Comparison of ENCODE assay signal across 1 cellular context in the genomic region with DNA sequence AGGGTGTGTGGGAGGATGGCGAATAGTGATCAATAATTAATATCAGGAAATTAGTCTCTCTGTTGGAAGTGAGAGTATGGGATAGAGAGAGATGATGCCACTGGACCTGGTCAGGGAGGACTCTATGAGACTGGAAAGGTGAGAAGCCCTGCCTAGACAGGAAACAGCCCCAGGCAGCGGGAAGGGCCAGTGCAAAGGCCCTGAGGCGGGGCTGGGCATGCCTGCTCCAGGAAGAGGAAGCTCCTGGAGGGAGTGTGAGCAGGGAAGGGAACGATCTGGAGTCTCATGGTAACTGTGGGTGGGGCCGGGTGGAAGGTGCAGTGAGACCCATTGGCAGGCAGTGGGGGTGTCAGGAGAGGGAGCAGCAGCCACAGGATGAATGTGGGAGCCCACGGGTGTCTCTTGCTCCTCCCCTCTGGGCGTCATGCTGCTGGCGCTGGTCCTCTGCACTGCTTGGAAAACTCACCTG.
TF ChIP-seq lines count a peak whose summit lies in the region.

No MANE protein-coding gene starts in this region.

TF ChIP-seq in HepG2, 621 proteins besides CTCF, POLR2A, EP300 and RAD21 (continued from another document):
- TF ChIP-seq, protein P1, sequence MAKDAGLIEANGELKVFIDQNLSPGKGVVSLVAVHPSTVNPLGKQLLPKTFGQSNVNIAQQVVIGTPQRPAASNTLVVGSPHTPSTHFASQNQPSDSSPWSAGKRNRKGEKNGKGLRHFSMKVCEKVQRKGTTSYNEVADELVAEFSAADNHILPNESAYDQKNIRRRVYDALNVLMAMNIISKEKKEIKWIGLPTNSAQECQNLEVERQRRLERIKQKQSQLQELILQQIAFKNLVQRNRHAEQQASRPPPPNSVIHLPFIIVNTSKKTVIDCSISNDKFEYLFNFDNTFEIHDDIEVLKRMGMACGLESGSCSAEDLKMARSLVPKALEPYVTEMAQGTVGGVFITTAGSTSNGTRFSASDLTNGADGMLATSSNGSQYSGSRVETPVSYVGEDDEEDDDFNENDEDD (CRISPR knock-in tag; IDR thresholded peaks at IDR 0.05; ENCODE audit: borderline replicate concordance), result peak; percentile 45; the same call in 1 of the 2 replicates
- TF ChIP-seq NFIB (CRISPR knock-in tag; IDR thresholded peaks at IDR 0.05; ENCODE audit: borderline replicate concordance), result no peak
- no peak for TF ChIP-seq ELF4 (CRISPR knock-in tag; IDR thresholded peaks at IDR 0.05; ENCODE audit: borderline replicate concordance)
- peak; percentile 97 for TF ChIP-seq KDM1A (CRISPR knock-in tag; IDR thresholded peaks at IDR 0.05)
- TF ChIP-seq, protein P2, sequence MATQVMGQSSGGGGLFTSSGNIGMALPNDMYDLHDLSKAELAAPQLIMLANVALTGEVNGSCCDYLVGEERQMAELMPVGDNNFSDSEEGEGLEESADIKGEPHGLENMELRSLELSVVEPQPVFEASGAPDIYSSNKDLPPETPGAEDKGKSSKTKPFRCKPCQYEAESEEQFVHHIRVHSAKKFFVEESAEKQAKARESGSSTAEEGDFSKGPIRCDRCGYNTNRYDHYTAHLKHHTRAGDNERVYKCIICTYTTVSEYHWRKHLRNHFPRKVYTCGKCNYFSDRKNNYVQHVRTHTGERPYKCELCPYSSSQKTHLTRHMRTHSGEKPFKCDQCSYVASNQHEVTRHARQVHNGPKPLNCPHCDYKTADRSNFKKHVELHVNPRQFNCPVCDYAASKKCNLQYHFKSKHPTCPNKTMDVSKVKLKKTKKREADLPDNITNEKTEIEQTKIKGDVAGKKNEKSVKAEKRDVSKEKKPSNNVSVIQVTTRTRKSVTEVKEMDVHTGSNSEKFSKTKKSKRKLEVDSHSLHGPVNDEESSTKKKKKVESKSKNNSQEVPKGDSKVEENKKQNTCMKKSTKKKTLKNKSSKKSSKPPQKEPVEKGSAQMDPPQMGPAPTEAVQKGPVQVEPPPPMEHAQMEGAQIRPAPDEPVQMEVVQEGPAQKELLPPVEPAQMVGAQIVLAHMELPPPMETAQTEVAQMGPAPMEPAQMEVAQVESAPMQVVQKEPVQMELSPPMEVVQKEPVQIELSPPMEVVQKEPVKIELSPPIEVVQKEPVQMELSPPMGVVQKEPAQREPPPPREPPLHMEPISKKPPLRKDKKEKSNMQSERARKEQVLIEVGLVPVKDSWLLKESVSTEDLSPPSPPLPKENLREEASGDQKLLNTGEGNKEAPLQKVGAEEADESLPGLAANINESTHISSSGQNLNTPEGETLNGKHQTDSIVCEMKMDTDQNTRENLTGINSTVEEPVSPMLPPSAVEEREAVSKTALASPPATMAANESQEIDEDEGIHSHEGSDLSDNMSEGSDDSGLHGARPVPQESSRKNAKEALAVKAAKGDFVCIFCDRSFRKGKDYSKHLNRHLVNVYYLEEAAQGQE (IDR thresholded peaks at IDR 0.05; ENCODE audit: borderline replicate concordance in 1 of 2, low read depth in 1 of 2, low read length in 2 of 2), result no peak
- TF ChIP-seq ZSCAN21 (CRISPR knock-in tag; IDR thresholded peaks at IDR 0.05; ENCODE audit: borderline replicate concordance), result no peak
- TF ChIP-seq ZFP62 (CRISPR knock-in tag; IDR thresholded peaks at IDR 0.05), result no peak
- no peak for TF ChIP-seq ZNF558 (CRISPR knock-in tag; IDR thresholded peaks at IDR 0.05; ENCODE audit: borderline replicate concordance)
- TF ChIP-seq, protein P3, sequence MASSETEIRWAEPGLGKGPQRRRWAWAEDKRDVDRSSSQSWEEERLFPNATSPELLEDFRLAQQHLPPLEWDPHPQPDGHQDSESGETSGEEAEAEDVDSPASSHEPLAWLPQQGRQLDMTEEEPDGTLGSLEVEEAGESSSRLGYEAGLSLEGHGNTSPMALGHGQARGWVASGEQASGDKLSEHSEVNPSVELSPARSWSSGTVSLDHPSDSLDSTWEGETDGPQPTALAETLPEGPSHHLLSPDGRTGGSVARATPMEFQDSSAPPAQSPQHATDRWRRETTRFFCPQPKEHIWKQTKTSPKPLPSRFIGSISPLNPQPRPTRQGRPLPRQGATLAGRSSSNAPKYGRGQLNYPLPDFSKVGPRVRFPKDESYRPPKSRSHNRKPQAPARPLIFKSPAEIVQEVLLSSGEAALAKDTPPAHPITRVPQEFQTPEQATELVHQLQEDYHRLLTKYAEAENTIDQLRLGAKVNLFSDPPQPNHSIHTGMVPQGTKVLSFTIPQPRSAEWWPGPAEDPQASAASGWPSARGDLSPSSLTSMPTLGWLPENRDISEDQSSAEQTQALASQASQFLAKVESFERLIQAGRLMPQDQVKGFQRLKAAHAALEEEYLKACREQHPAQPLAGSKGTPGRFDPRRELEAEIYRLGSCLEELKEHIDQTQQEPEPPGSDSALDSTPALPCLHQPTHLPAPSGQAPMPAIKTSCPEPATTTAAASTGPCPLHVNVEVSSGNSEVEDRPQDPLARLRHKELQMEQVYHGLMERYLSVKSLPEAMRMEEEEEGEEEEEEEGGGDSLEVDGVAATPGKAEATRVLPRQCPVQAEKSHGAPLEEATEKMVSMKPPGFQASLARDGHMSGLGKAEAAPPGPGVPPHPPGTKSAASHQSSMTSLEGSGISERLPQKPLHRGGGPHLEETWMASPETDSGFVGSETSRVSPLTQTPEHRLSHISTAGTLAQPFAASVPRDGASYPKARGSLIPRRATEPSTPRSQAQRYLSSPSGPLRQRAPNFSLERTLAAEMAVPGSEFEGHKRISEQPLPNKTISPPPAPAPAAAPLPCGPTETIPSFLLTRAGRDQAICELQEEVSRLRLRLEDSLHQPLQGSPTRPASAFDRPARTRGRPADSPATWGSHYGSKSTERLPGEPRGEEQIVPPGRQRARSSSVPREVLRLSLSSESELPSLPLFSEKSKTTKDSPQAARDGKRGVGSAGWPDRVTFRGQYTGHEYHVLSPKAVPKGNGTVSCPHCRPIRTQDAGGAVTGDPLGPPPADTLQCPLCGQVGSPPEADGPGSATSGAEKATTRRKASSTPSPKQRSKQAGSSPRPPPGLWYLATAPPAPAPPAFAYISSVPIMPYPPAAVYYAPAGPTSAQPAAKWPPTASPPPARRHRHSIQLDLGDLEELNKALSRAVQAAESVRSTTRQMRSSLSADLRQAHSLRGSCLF (CRISPR knock-in tag; IDR thresholded peaks at IDR 0.05; ENCODE audit: borderline replicate concordance), result no peak
- no peak for TF ChIP-seq HIVEP1 (CRISPR knock-in tag; IDR thresholded peaks at IDR 0.05)
- no peak for TF ChIP-seq ZNF382 (CRISPR knock-in tag; IDR thresholded peaks at IDR 0.05; ENCODE audit: borderline replicate concordance)
- TF ChIP-seq RFXAP (CRISPR knock-in tag; IDR thresholded peaks at IDR 0.05; ENCODE audit: borderline replicate concordance), result 0 out of 2 replicates have a peak, but pooled peaks have one; percentile 31
- TF ChIP-seq ZNF776 (CRISPR knock-in tag; IDR thresholded peaks at IDR 0.05), result no peak
- TF ChIP-seq ZNF670 (CRISPR knock-in tag; IDR thresholded peaks at IDR 0.05; ENCODE audit: borderline replicate concordance), result no peak
- TF ChIP-seq ZNF383 (CRISPR knock-in tag; IDR thresholded peaks at IDR 0.05; ENCODE audit: borderline replicate concordance), result 0 out of 2 replicates have a peak, but pooled peaks have one; percentile 3
- TF ChIP-seq ZNF331 (CRISPR knock-in tag; IDR thresholded peaks at IDR 0.05), result 0 out of 2 replicates have a peak, but pooled peaks have one; percentile 37
- TF ChIP-seq, protein P4, sequence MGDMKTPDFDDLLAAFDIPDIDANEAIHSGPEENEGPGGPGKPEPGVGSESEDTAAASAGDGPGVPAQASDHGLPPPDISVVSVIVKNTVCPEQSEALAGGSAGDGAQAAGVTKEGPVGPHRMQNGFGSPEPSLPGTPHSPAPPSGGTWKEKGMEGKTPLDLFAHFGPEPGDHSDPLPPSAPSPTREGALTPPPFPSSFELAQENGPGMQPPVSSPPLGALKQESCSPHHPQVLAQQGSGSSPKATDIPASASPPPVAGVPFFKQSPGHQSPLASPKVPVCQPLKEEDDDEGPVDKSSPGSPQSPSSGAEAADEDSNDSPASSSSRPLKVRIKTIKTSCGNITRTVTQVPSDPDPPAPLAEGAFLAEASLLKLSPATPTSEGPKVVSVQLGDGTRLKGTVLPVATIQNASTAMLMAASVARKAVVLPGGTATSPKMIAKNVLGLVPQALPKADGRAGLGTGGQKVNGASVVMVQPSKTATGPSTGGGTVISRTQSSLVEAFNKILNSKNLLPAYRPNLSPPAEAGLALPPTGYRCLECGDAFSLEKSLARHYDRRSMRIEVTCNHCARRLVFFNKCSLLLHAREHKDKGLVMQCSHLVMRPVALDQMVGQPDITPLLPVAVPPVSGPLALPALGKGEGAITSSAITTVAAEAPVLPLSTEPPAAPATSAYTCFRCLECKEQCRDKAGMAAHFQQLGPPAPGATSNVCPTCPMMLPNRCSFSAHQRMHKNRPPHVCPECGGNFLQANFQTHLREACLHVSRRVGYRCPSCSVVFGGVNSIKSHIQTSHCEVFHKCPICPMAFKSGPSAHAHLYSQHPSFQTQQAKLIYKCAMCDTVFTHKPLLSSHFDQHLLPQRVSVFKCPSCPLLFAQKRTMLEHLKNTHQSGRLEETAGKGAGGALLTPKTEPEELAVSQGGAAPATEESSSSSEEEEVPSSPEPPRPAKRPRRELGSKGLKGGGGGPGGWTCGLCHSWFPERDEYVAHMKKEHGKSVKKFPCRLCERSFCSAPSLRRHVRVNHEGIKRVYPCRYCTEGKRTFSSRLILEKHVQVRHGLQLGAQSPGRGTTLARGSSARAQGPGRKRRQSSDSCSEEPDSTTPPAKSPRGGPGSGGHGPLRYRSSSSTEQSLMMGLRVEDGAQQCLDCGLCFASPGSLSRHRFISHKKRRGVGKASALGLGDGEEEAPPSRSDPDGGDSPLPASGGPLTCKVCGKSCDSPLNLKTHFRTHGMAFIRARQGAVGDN (CRISPR knock-in tag; IDR thresholded peaks at IDR 0.05), result peak; percentile 69
- TF ChIP-seq ZNF672 (CRISPR knock-in tag; IDR thresholded peaks at IDR 0.05), result no peak
- TF ChIP-seq HDAC1 (CRISPR knock-in tag; IDR thresholded peaks at IDR 0.05), result no peak
- TF ChIP-seq SIX1 (CRISPR knock-in tag; IDR thresholded peaks at IDR 0.05; ENCODE audit: borderline replicate concordance), result no peak
- TF ChIP-seq GATAD2A (CRISPR knock-in tag; IDR thresholded peaks at IDR 0.05), result peak; percentile 22; the same call in 1 of the 2 replicates
- no peak for TF ChIP-seq CC2D1A (CRISPR knock-in tag; IDR thresholded peaks at IDR 0.05)
- TF ChIP-seq ZBTB7B (CRISPR knock-in tag; IDR thresholded peaks at IDR 0.05), result no peak
- TF ChIP-seq ATAD3A (CRISPR knock-in tag; IDR thresholded peaks at IDR 0.05), result no peak
- TF ChIP-seq, protein P5, sequence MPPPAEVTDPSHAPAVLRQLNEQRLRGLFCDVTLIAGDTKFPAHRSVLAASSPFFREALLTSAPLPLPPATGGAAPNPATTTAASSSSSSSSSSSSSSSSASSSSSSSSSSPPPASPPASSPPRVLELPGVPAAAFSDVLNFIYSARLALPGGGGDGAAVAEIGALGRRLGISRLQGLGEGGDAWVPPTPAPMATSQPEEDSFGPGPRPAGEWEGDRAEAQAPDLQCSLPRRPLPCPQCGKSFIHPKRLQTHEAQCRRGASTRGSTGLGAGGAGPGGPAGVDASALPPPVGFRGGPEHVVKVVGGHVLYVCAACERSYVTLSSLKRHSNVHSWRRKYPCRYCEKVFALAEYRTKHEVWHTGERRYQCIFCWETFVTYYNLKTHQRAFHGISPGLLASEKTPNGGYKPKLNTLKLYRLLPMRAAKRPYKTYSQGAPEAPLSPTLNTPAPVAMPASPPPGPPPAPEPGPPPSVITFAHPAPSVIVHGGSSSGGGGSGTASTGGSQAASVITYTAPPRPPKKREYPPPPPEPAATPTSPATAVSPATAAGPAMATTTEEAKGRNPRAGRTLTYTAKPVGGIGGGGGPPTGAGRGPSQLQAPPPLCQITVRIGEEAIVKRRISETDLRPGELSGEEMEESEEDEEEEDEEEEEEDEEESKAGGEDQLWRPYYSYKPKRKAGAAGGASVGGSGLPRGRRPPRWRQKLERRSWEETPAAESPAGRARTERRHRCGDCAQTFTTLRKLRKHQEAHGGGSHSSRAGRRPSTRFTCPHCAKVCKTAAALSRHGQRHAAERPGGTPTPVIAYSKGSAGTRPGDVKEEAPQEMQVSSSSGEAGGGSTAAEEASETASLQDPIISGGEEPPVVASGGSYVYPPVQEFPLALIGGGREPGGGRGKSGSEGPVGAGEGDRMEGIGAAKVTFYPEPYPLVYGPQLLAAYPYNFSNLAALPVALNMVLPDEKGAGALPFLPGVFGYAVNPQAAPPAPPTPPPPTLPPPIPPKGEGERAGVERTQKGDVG (CRISPR knock-in tag; IDR thresholded peaks at IDR 0.05; ENCODE audit: borderline replicate concordance), result no peak
- TF ChIP-seq, protein P6, sequence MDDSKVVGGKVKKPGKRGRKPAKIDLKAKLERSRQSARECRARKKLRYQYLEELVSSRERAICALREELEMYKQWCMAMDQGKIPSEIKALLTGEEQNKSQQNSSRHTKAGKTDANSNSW (CRISPR knock-in tag; IDR thresholded peaks at IDR 0.05; ENCODE audit: borderline replicate concordance), result no peak
- 0 out of 2 replicates have a peak, but pooled peaks have one; percentile 10 for TF ChIP-seq KAT8 (CRISPR knock-in tag; IDR thresholded peaks at IDR 0.05)
- TF ChIP-seq ZFP41 (CRISPR knock-in tag; IDR thresholded peaks at IDR 0.05; ENCODE audit: borderline replicate concordance), result peak; percentile 62; the same call in 1 of the 2 replicates
- TF ChIP-seq, protein P7, sequence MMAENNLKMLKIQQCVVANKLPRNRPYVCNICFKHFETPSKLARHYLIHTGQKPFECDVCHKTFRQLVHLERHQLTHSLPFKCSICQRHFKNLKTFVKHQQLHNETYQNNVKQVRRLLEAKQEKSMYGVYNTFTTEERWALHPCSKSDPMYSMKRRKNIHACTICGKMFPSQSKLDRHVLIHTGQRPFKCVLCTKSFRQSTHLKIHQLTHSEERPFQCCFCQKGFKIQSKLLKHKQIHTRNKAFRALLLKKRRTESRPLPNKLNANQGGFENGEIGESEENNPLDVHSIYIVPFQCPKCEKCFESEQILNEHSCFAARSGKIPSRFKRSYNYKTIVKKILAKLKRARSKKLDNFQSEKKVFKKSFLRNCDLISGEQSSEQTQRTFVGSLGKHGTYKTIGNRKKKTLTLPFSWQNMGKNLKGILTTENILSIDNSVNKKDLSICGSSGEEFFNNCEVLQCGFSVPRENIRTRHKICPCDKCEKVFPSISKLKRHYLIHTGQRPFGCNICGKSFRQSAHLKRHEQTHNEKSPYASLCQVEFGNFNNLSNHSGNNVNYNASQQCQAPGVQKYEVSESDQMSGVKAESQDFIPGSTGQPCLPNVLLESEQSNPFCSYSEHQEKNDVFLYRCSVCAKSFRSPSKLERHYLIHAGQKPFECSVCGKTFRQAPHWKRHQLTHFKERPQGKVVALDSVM (CRISPR knock-in tag; IDR thresholded peaks at IDR 0.05), result no peak
- TF ChIP-seq, protein P8, sequence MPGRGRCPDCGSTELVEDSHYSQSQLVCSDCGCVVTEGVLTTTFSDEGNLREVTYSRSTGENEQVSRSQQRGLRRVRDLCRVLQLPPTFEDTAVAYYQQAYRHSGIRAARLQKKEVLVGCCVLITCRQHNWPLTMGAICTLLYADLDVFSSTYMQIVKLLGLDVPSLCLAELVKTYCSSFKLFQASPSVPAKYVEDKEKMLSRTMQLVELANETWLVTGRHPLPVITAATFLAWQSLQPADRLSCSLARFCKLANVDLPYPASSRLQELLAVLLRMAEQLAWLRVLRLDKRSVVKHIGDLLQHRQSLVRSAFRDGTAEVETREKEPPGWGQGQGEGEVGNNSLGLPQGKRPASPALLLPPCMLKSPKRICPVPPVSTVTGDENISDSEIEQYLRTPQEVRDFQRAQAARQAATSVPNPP (CRISPR knock-in tag; IDR thresholded peaks at IDR 0.05), result no peak
- TF ChIP-seq, protein P9, sequence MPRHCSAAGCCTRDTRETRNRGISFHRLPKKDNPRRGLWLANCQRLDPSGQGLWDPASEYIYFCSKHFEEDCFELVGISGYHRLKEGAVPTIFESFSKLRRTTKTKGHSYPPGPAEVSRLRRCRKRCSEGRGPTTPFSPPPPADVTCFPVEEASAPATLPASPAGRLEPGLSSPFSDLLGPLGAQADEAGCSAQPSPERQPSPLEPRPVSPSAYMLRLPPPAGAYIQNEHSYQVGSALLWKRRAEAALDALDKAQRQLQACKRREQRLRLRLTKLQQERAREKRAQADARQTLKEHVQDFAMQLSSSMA (CRISPR knock-in tag; IDR thresholded peaks at IDR 0.05), result no peak
- 0 out of 2 replicates have a peak, but pooled peaks have one; percentile 18 for TF ChIP-seq DPF2 (CRISPR knock-in tag; IDR thresholded peaks at IDR 0.05; ENCODE audit: borderline replicate concordance, low read depth)
- no peak for TF ChIP-seq ZNF567 (CRISPR knock-in tag; IDR thresholded peaks at IDR 0.05; ENCODE audit: borderline replicate concordance)
